In the genomic region with DNA sequence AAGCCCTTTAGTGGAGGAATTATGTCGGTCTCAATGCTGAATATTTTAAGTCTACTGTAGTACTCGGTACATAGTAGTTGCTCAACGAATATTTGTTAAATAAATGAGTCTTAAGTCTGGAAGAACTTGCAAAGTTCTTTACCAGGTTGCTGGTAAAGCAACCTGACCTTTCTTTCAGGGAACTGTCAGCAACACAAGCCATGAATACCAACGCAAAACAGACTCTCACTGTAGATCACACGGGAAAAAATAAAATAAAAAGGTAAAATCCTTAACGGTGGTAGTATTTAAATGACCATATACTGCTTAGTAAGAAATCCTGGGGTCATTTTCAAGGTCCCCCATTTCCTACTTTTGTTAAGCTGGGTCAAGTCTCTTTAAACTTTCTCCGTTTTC, we compare ENCODE assay signal across 8 cellular contexts. TPM values are rescaled to one million over a fixed set of nuclear protein-coding genes. Genes with fewer than 3 reads are reported as not detected.
A peak's percentile ranks its signal among the peaks of the same experiment; 100 is the strongest.
DNase-seq lines count a peak whose midpoint lies in the region; ATAC-seq and TF ChIP-seq lines count a peak whose summit lies in the region.

No MANE protein-coding gene starts in this region.

- DNase-seq in BE2C = no peak
- DNase-seq in SJSA1 (ENCODE audit: low read depth in 1 of 2, low spot score in 2 of 2) = no peak
- DNase-seq in foreskin fibroblast = no peak
- DNase-seq in GM10266 (ENCODE audit: extremely low spot score) = no peak
- DNase-seq in kidney tubule cell (ENCODE audit: low spot score) = no peak

- H3K9me3 ChIP-seq in BE2C (no peaks in the 10 kb centered on the region), SJSA1 (replicated peaks) (no peaks in the 10 kb centered on the region; the same call in 1 of the 2 replicates), skeletal muscle satellite cell (replicated peaks; ENCODE audit: low read length) (no peaks in the 10 kb centered on the region)

- peak overlapping the region; percentile 90 for H3K4me2 ChIP-seq in skeletal muscle satellite cell (ENCODE audit: low read length)

- ATAC-seq in GM21737 (IDR thresholded peaks at IDR 0.05; ENCODE audit: unreplicated experiment) (peak; percentile 14), GM19455 (IDR thresholded peaks at IDR 0.05; ENCODE audit: unreplicated experiment) (no peak)

- peak overlapping the region; percentile 80 for H3K27ac ChIP-seq in SJSA1

- H3K27me3 ChIP-seq in BE2C (peaks cover 3% of the 10 kb centered on the region; the same call in 1 of the 2 replicates), SJSA1 (replicated peaks) (no peaks in the 10 kb centered on the region), skeletal muscle satellite cell (ENCODE audit: control insufficient read depth, insufficient read depth, low read length) (peaks cover 15% of the 10 kb centered on the region)

- H3K36me3 ChIP-seq in BE2C = no peaks in the 10 kb centered on the region
- peaks cover 3% of the 10 kb centered on the region; the same call in 1 of the 2 replicates for H3K36me3 ChIP-seq in SJSA1
- no peaks in the 10 kb centered on the region for H3K36me3 ChIP-seq in skeletal muscle satellite cell (ENCODE audit: insufficient read depth, low read length)

- TF ChIP-seq CTCF in BE2C (IDR thresholded peaks at IDR 0.05; ENCODE audit: low read depth, low read length) = no peak
- no peak for TF ChIP-seq CTCF in foreskin fibroblast (IDR thresholded peaks at IDR 0.05; ENCODE audit: low read depth, low read length)
- no peak for TF ChIP-seq CTCF in GM10266 (IDR thresholded peaks at IDR 0.05; ENCODE audit: control insufficient read depth, insufficient read depth, low read depth, missing control alignments)

- H3K9ac ChIP-seq in skeletal muscle satellite cell (ENCODE audit: low read depth, low read length) = peak overlapping the region; percentile 92

- peak overlapping the region; percentile 96 for H3K4me3 ChIP-seq in BE2C (ENCODE audit: low read depth, low read length)
- H3K4me3 ChIP-seq in SJSA1 = peak overlapping the region; percentile 78
- peak overlapping the region; percentile 89 to 97 for H3K4me3 ChIP-seq in foreskin fibroblast (ENCODE audit: low read depth in 1 of 2, low read length in 2 of 2)
- H3K4me3 ChIP-seq in skeletal muscle satellite cell (ENCODE audit: low read length) = peak overlapping the region; percentile 87

- no peaks in the 10 kb centered on the region for H3K4me1 ChIP-seq in BE2C
- no peaks in the 10 kb centered on the region; the same call in 1 of the 2 replicates for H3K4me1 ChIP-seq in SJSA1 (replicated peaks)
- peaks cover 7% of the 10 kb centered on the region for H3K4me1 ChIP-seq in skeletal muscle satellite cell (ENCODE audit: control insufficient read depth, insufficient read depth, low read length)

RNA-seq across cellular contexts. Expression of gene NUBPL, which starts 0.4 kb away (rescaled TPM):
- polyA plus RNA-seq in BE2C (2012; ENCODE audit: insufficient read depth, insufficient read length, low read depth) = 7.4 TPM
- total RNA-seq in SJSA1 (2014; rRNA removed; shearing (Covaris generic)) = 7.5 and 9.7 TPM in 2 replicates
- total RNA-seq in skeletal muscle satellite cell (2012; rRNA removed) = 10.9 and 13.2 TPM in 2 replicates
